In the genomic region with DNA sequence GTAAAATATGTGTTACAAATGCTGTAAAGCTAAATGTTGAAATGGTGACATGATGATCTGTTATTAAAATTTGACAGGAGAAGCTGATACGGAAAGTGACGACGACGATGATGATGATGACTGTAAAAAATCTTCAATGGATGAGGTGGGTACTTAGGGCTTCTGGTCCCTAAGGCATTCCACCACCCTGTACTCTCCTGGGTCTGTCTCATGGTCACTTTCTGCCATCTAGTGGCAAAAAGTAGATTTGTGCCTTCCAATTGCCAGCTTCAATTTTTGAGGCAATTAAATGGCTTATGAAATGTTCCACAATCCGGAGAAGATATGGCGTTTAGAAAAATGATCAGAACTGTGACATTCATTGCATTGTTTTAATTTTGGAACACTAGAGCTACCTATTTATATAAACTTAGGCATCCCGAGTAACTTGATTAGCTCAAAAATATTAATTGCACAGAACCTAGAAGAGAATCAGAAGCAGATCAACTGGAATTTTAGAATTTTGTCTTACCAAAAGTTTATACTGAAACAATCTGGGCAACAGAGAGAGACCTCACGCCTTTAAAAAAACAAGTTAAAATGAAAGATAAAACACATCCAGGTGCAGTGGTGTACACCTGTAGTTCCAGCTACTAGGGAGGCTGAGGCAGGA, we compare ENCODE assay signal across 8 cellular contexts.
DNase-seq lines count a peak whose midpoint lies in the region; ATAC-seq and TF ChIP-seq lines count a peak whose summit lies in the region.

No MANE protein-coding gene starts in this region.

- no peak overlapping the region for H3K27ac Mint-ChIP-seq in activated naive CD4-positive, alpha-beta T cell treated with anti-CD3 and anti-CD28 coated beads, Interleukin-2, amount 50 U/mL, for 72 hours

- H3K4me3 ChIP-seq in left ventricle myocardium inferior (no peak overlapping the region), aorta (ENCODE audit: low read length in 2 of 2) (no peak overlapping the region)

- DNase-seq in DMS 273 (lab: John Stamatoyannopoulos, UW; ENCODE audit: unreplicated experiment) (peak; percentile 81), GM19240 (ENCODE audit: insufficient read length, low spot score) (peak; percentile 11), NCI-H526 treated with DMSO at 0.1 percent for 48 hours (lab: John Stamatoyannopoulos, UW) (peak; percentile 65), left ventricle myocardium inferior (no peak), retina (peak; percentile 72), aorta (no peak)
- peak in 1 of 2 donors; percentile 28 for DNase-seq in activated naive CD4-positive, alpha-beta T cell treated with anti-CD3 and anti-CD28 coated beads, Interleukin-2, amount 50 U/mL, for 72 hours (ENCODE audit: low spot score in 2 of 2)

- H3K4me1 ChIP-seq in left ventricle myocardium inferior (peaks cover 3% of the 10 kb centered on the region), aorta (ENCODE audit: control insufficient read depth in 1 of 2, insufficient read depth in 2 of 2, low read length in 2 of 2) (no peaks in the 10 kb centered on the region)

- ATAC-seq in HG03571 (IDR thresholded peaks at IDR 0.05; ENCODE audit: unreplicated experiment) (peak; percentile 57), aorta (ENCODE audit: low FRiP score) (no peak)
- ATAC-seq in activated naive CD4-positive, alpha-beta T cell treated with anti-CD3 and anti-CD28 coated beads, Interleukin-2, amount 50 U/mL, for 72 hours = peak; percentile 61 to 67

- H3K9me3 ChIP-seq in left ventricle myocardium inferior (replicated peaks) = peaks cover 6% of the 10 kb centered on the region
- no peaks in the 10 kb centered on the region for H3K9me3 ChIP-seq in aorta (ENCODE audit: control insufficient read depth, low read length)

- H3K27me3 ChIP-seq in left ventricle myocardium inferior (ENCODE audit: low read depth) (no peaks in the 10 kb centered on the region), aorta (ENCODE audit: control insufficient read depth in 1 of 2, insufficient read depth in 2 of 2, low read length in 1 of 2) (no peaks in the 10 kb centered on the region)

- H3K9me3 Mint-ChIP-seq in activated naive CD4-positive, alpha-beta T cell treated with anti-CD3 and anti-CD28 coated beads, Interleukin-2, amount 50 U/mL, for 72 hours = no peaks in the 10 kb centered on the region

- 13 to 17% methylated on average over 8 of the region's 8 CpGs for WGBS in aorta, 2 donors

- intact Hi-C loops in left ventricle myocardium inferior (cut with micrococcal nuclease) = loop anchor here (5.0 kb wide), 3 partner anchors 590 to 780 kb away; a partner anchor contains a TSS
- intact Hi-C loops in aorta (cut with DNase I) = loop anchor here (5.0 to 10.0 kb wide), 3 partner anchors 588 to 788 kb away; a partner anchor contains a TSS

- H3K36me3 ChIP-seq in left ventricle myocardium inferior (no peaks in the 10 kb centered on the region), aorta (ENCODE audit: control insufficient read depth in 1 of 2, insufficient read depth in 2 of 2, low read length in 1 of 2) (no peaks in the 10 kb centered on the region)

- H3K36me3 Mint-ChIP-seq in activated naive CD4-positive, alpha-beta T cell treated with anti-CD3 and anti-CD28 coated beads, Interleukin-2, amount 50 U/mL, for 72 hours = no peaks in the 10 kb centered on the region

- peak; percentile 86 for TF ChIP-seq CTCF in left ventricle myocardium inferior (IDR thresholded peaks at IDR 0.05; ENCODE audit: borderline replicate concordance)

- H3K27ac ChIP-seq in left ventricle myocardium inferior (replicated peaks) (no peak overlapping the region), aorta (ENCODE audit: low read depth in 1 of 2, low read length in 2 of 2) (no peak overlapping the region)

Comparison
In these comparisons a context has a peak if more than half of its experiments do, and no peak if none do; other contexts are left out.
1. DNase-seq: peak in DMS 273 (single experiment), GM19240 (single experiment), NCI-H526 treated with DMSO at 0.1 percent for 48 hours (single experiment) and retina (single experiment); none in left ventricle myocardium inferior (single experiment) and aorta (0 of 2).